Comparison of ENCODE assay signal across 22 cellular contexts in genomic region chr17:302300-302698, GRCh38. TPM values are rescaled to one million over a fixed set of nuclear protein-coding genes. Genes with fewer than 3 reads are reported as not detected.
DNase-seq lines count a peak whose midpoint lies in the region; ATAC-seq, FAIRE-seq and TF ChIP-seq lines count a peak whose summit lies in the region.
"Had no signal": no experiment of that assay in that cellular context is flagged by ENCODE, and none has a peak within 500 bp of the region (broad histone marks: within the 10 kb centered on the region; RNA-seq: fewer than 3 reads in every experiment).

No MANE protein-coding gene starts in this region.

- H3K4me2 ChIP-seq in H1 (ENCODE audit: insufficient read depth in 1 of 2, low read depth in 2 of 2, low read length in 2 of 2), result no peak overlapping the region

- no peak overlapping the region for H2AK5ac ChIP-seq in H1 (ENCODE audit: low read depth, low read length)

- no peak overlapping the region for H3K4me3 ChIP-seq in H1 (ENCODE audit: extremely low read depth in 1 of 4, insufficient read depth in 2 of 4, low read depth in 3 of 4, low read length in 4 of 4)
- H3K4me3 ChIP-seq in right atrium auricular region, result peak overlapping the region in 1 of 2 donors; percentile 21
- H3K4me3 ChIP-seq in thyroid gland (replicated peaks in 1 of 3), result no peak overlapping the region
- H3K4me3 ChIP-seq: right lobe of liver had no signal

- peak overlapping the region; percentile 17 for H4K91ac ChIP-seq in H1 (replicated peaks; ENCODE audit: insufficient read length, low read length)

- no peak overlapping the region; the same call in 1 of the 2 replicates for H2BK5ac ChIP-seq in H1 (ENCODE audit: low read depth, low read length)

- H3K4me1 ChIP-seq in H1 (replicated peaks in 1 of 4; ENCODE audit: control insufficient read depth in 3 of 4, insufficient read depth in 4 of 4, low read length in 3 of 4) (peaks cover 0 to 10% (median 8%) of the 10 kb centered on the region in 4 experiments; a peak in 6 of 7 replicates), right atrium auricular region (peaks cover 0 to 36% of the 10 kb centered on the region in 2 donors), thyroid gland (no peaks in the 10 kb centered on the region)
- H3K4me1 ChIP-seq: right lobe of liver had no signal

- TF ChIP-seq POLR2A in H1 (IDR thresholded peaks at IDR 0.05; ENCODE audit: control extremely low read depth in 1 of 2, low read depth in 2 of 2, low read length in 2 of 2) (no peak), thyroid gland (IDR thresholded peaks at IDR 0.05) (no peak)

- peaks cover 8% of the 10 kb centered on the region for H3K36me3 Mint-ChIP-seq in nephron progenitor cell (ENCODE audit: low read depth)
- H3K36me3 Mint-ChIP-seq: activated CD8-positive, alpha-beta memory T cell treated with anti-CD3 and anti-CD28 coated beads, Interleukin-2, amount 10 ng/mL, durations not matched to agents 7 days and 5 days had no signal

- H2BK12ac ChIP-seq in H1 (ENCODE audit: low read depth, low read length), result no peak overlapping the region; the same call in 1 of the 2 replicates

- H3K4me3 Mint-ChIP-seq in nephron progenitor cell, result no peak overlapping the region
- H3K4me3 Mint-ChIP-seq: activated CD8-positive, alpha-beta memory T cell treated with anti-CD3 and anti-CD28 coated beads, Interleukin-2, amount 10 ng/mL, durations not matched to agents 7 days and 5 days; central memory CD8-positive, alpha-beta T cell; T-helper 2 cell treated with Interferon-gamma antibody and Interleukin-4, amounts not matched to agents 5 μg/mL and 100 μg/mL, for 36 hours had no signal

- no peak overlapping the region for H3K23ac ChIP-seq in H1 (ENCODE audit: insufficient read length)

- H4K20me1 ChIP-seq in H1 (replicated peaks in 1 of 2; ENCODE audit: control insufficient read depth in 1 of 2, insufficient read depth in 2 of 2, low read length in 2 of 2), result no peaks in the 10 kb centered on the region

- no peak overlapping the region for H2AFZ ChIP-seq in H1 (ENCODE audit: low read length)

- H3K79me1 ChIP-seq in H1 (ENCODE audit: low read depth, low read length), result no peaks in the 10 kb centered on the region

- no peak overlapping the region for H2BK20ac ChIP-seq in H1 (ENCODE audit: low read length)

- H3K18ac ChIP-seq in H1 (ENCODE audit: extremely low read depth, low read length), result no peak overlapping the region; the same call in 1 of the 2 replicates

- no peak overlapping the region for H4K5ac ChIP-seq in H1 (ENCODE audit: insufficient read length, low read depth, low read length)

- no peaks in the 10 kb centered on the region for H3K79me2 ChIP-seq in H1 (ENCODE audit: control insufficient read depth in 1 of 2, insufficient read depth in 2 of 2, low read length in 2 of 2)

- no peak for TF ChIP-seq RAD21 in H1 (IDR thresholded peaks at IDR 0.05 in 1 of 2, conservative IDR thresholded peaks at IDR 0.05 in 1 of 2; ENCODE audit: low read depth in 2 of 2, low read length in 2 of 2)

- H3K23me2 ChIP-seq in H1 (ENCODE audit: low read depth, low read length), result no peaks in the 10 kb centered on the region; the same call in 1 of the 2 replicates

- no peak overlapping the region for H2BK15ac ChIP-seq in H1 (ENCODE audit: low read length)

- no peaks in the 10 kb centered on the region for H3K36me3 ChIP-seq in H1 (ENCODE audit: control insufficient read depth in 2 of 4, insufficient read depth in 4 of 4, low read length in 3 of 4)
- H3K36me3 ChIP-seq in right atrium auricular region, result no peaks in the 10 kb centered on the region
- H3K36me3 ChIP-seq in thyroid gland, result no peaks in the 10 kb centered on the region

- H3K4ac ChIP-seq in H1 (replicated peaks; ENCODE audit: insufficient read length, low read depth, low read length), result no peak overlapping the region

- POLR2A ChIA-PET in H1 (lab: Charles Lee; ENCODE audit: partially characterized antibody), result interaction anchor here (0.9 to 1.3 kb wide), 4 partner anchors 8 to 94 kb away, joined by 3 to 4 read pairs (median 4); no protein-coding TSS in a partner anchor

- H3K9me3 Mint-ChIP-seq in nephron progenitor cell, result no peaks in the 10 kb centered on the region
- H3K9me3 Mint-ChIP-seq: central memory CD8-positive, alpha-beta T cell; T-helper 2 cell treated with Interferon-gamma antibody and Interleukin-4, amounts not matched to agents 5 μg/mL and 100 μg/mL, for 36 hours had no signal

- H3K9me3 ChIP-seq in H1 (ENCODE audit: insufficient read depth in 2 of 2, low read depth in 1 of 2, low read length in 1 of 2) (no peaks in the 10 kb centered on the region), right atrium auricular region (no peaks in the 10 kb centered on the region), thyroid gland (no peaks in the 10 kb centered on the region)
- H3K9me3 ChIP-seq: right lobe of liver had no signal

- peaks cover 47% of the 10 kb centered on the region for H3K4me1 Mint-ChIP-seq in nephron progenitor cell
- H3K4me1 Mint-ChIP-seq: activated CD8-positive, alpha-beta memory T cell treated with anti-CD3 and anti-CD28 coated beads, Interleukin-2, amount 10 ng/mL, durations not matched to agents 7 days and 5 days; central memory CD8-positive, alpha-beta T cell had no signal

- H3K27me3 ChIP-seq in H1 (replicated peaks in 1 of 4; ENCODE audit: control insufficient read depth in 3 of 4, extremely low read depth in 1 of 4, insufficient read depth in 3 of 4, low read length in 3 of 4), result peaks cover 0 to 1% (median 0%) of the 10 kb centered on the region in 4 experiments; a peak in 2 of 7 replicates
- H3K27me3 ChIP-seq in right atrium auricular region, result no peaks in the 10 kb centered on the region
- no peaks in the 10 kb centered on the region for H3K27me3 ChIP-seq in thyroid gland
- H3K27me3 ChIP-seq: right lobe of liver had no signal

- no peak for TF ChIP-seq EP300 in H1 (IDR thresholded peaks at IDR 0.05; ENCODE audit: borderline replicate concordance in 1 of 2, low read depth in 2 of 2, low read length in 2 of 2)

- H2BK120ac ChIP-seq in H1 (replicated peaks; ENCODE audit: low read depth, low read length), result no peak overlapping the region

- H3K27ac ChIP-seq in H1 (ENCODE audit: low read depth, low read length) (no peak overlapping the region), right atrium auricular region (peak overlapping the region; percentile 67 to 80), thyroid gland (peak overlapping the region in 2 of 3 donors; percentile 4 to 66)
- H3K27ac ChIP-seq: HL-60, right lobe of liver had no signal

- peak overlapping the region; percentile 31 for H3K27ac Mint-ChIP-seq in nephron progenitor cell
- H3K27ac Mint-ChIP-seq: activated CD8-positive, alpha-beta memory T cell treated with anti-CD3 and anti-CD28 coated beads, Interleukin-2, amount 10 ng/mL, durations not matched to agents 7 days and 5 days; T-helper 2 cell treated with Interferon-gamma antibody and Interleukin-4, amounts not matched to agents 5 μg/mL and 100 μg/mL, for 36 hours had no signal

- CTCF ChIA-PET in H1 (lab: Charles Lee; ENCODE audit: partially characterized antibody), result interaction anchor here (0.8 to 1.4 kb wide), 5 partner anchors 8 to 137 kb away, joined by 3 to 6 read pairs (median 4); no protein-coding TSS in a partner anchor

- no peak overlapping the region for H3K14ac ChIP-seq in H1 (ENCODE audit: insufficient read length)

- ATAC-seq in HG03432 (IDR thresholded peaks at IDR 0.05; ENCODE audit: unreplicated experiment) (no peak), HG02973 (IDR thresholded peaks at IDR 0.05; ENCODE audit: unreplicated experiment) (no peak)
- ATAC-seq: activated CD4-positive, CD25-positive, alpha-beta regulatory T cell treated with anti-CD3 and anti-CD28 coated beads, Interleukin-2, amount 50 U/mL, for 24 hours; activated CD8-positive, alpha-beta memory T cell treated with anti-CD3 and anti-CD28 coated beads, Interleukin-2, amount 10 ng/mL, durations not matched to agents 7 days and 5 days; right lobe of liver had no signal

- H3K9ac ChIP-seq in H1 (replicated peaks in 1 of 4; ENCODE audit: extremely low read depth in 1 of 4, low read depth in 3 of 4, low read length in 3 of 4), result no peak overlapping the region

- FAIRE-seq in H1 (lab: Jason Lieb, UNC), result no peak
- FAIRE-seq: G401.6, GM12891 had no signal

- WGBS in H1 (ENCODE audit: extremely low coverage in 1 of 2, insufficient coverage in 1 of 2, insufficient read length in 1 of 2, insufficient replicate concordance in 2 of 2, low coverage in 1 of 2, low lambda C conversion rate in 2 of 2, missing lambda C conversion rate in 1 of 2), 2 experiments, result 82% methylated on average over 24 of the region's 24 CpGs; no CpG with 5 or more reads in 1 of the 2 experiments
- 67 to 78% methylated on average over 23 to 24 of the region's 24 CpGs for WGBS in thyroid gland, 2 donors

- peak overlapping the region; percentile 41 for H4K8ac ChIP-seq in H1 (ENCODE audit: extremely low read depth, insufficient read depth, low read length)

- no peak overlapping the region for H3K56ac ChIP-seq in H1 (replicated peaks; ENCODE audit: insufficient read length, low read depth, low read length)

- DNase-seq in H1 (ENCODE audit: low read depth in 1 of 2, low spot score in 2 of 2) (no peak), right atrium auricular region (ENCODE audit: low spot score) (no peak), nephron progenitor cell (no peak), thyroid gland (no peak), hepatic stellate cell (ENCODE audit: low spot score) (no peak), pons (ENCODE audit: low spot score) (no peak)
- DNase-seq: activated CD8-positive, alpha-beta memory T cell treated with anti-CD3 and anti-CD28 coated beads, Interleukin-2, amount 10 ng/mL, durations not matched to agents 7 days and 5 days; activated effector memory CD4-positive, alpha-beta T cell treated with Interleukin-2 at 50 U/mL for 16 hours; foreskin melanocyte; MV-4-11; NCI-H526; stimulated activated CD4-positive, alpha-beta T cell treated with anti-CD3 and anti-CD28 coated beads, Interleukin-4, amount 100 ng/mL, for 1 hour; substantia nigra had no signal

- TF ChIP-seq CTCF in H1 (IDR thresholded peaks at IDR 0.05; ENCODE audit: control extremely low read depth in 1 of 3, insufficient read depth in 1 of 3, low read depth in 1 of 3, low read length in 3 of 3), result no peak
- no peak for TF ChIP-seq CTCF in right atrium auricular region (IDR thresholded peaks at IDR 0.05)
- no peak for TF ChIP-seq CTCF in nephron progenitor cell (IDR thresholded peaks at IDR 0.05)
- no peak for TF ChIP-seq CTCF in thyroid gland (IDR thresholded peaks at IDR 0.05)

- H3K27me3 Mint-ChIP-seq in nephron progenitor cell (ENCODE audit: low read depth, poor library complexity), result peaks cover 12% of the 10 kb centered on the region
- H3K27me3 Mint-ChIP-seq: activated CD8-positive, alpha-beta memory T cell treated with anti-CD3 and anti-CD28 coated beads, Interleukin-2, amount 10 ng/mL, durations not matched to agents 7 days and 5 days; central memory CD8-positive, alpha-beta T cell had no signal

- intact Hi-C loops in thyroid gland (cut with DNase I), result loop anchor here (10.0 kb wide), 1 partner anchor 83 kb away; no protein-coding TSS in a partner anchor

RNA-seq across cellular contexts. Expression of gene RPH3AL, which starts 50.3 kb away (rescaled TPM):
- total RNA-seq in H1 (2021; fragmentation: NEBNext Ultra II Directional; extraction: Animal tissue kit (Norgen Biotek cat#: 25700)), result 5.6 and 6.1 TPM in 2 replicates
- 5.8 and 10.7 TPM in 2 replicates for polyA plus RNA-seq in H1 (2011; rRNA removed)
- 6.1 TPM for polyA plus RNA-seq in H1 (2011; cell fraction: cytosol; rRNA removed)
- 8.3 TPM for polyA plus RNA-seq in H1 (2011; cell fraction: nucleus; rRNA removed)
- 4.1 to 6.5 TPM (median 4.9 TPM) in 4 replicates for polyA plus RNA-seq in H1 (2012, experiment 1 of 2)
- polyA plus RNA-seq in H1 (2012, experiment 2 of 2), result 6.6 TPM
- polyA plus RNA-seq in H1 (2013, experiment 1 of 2), result 3.9 TPM
- polyA plus RNA-seq in H1 (2013, experiment 2 of 2), result 4.0 TPM
- polyA minus RNA-seq in H1 (2011; rRNA and poly(A)+ RNA removed), result 2.3 and 2.7 TPM in 2 replicates
- 4.3 TPM for polyA minus RNA-seq in H1 (2011; cell fraction: cytosol; rRNA and poly(A)+ RNA removed)
- 9.9 TPM for polyA minus RNA-seq in H1 (2011; cell fraction: nucleus; rRNA and poly(A)+ RNA removed)
- total RNA-seq in right atrium auricular region, result 10 to 100 TPM in 1 of 2 donors, 1 to 10 TPM in 1; 7.2 to 13.1 TPM
- 10 to 100 TPM; 19.1 to 47.7 (median 42.5) TPM for total RNA-seq in thyroid gland
